ENCODE assay signal across 1 cellular context in the genomic region with DNA sequence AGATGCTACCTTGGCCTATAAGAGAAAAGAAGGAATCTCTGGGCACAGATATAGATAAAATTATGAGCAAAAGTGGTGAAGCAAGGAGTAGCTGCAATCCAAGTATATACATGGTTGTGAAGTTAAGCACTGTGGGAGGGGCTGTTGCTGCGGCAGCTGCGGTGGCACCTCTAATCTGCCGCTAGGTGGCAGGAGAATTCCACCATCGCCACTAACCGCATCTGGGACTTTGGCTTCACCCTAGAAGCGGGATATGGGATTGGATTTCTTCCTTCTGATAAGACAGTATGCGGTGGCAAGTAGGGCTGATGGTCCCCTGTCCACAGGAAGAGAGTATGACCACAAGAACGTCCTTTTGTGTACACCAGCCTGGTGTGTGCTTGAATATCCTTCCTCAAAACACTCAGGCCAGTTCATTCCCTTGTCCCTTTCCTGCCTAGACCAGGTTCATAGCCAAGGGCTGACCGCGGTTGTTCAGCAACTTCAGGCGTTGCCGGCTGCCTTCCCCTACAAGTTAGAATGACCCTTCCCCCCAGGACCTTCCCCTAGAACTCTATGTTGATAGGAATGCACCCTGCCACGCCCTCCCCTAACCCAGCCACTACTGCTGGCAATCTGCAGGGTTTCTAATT.
TF ChIP-seq lines count a peak whose summit lies in the region.

No MANE protein-coding gene starts in this region.

TF ChIP-seq in HepG2, 621 proteins besides CTCF, POLR2A, EP300 and RAD21:
- TF ChIP-seq, protein P1, sequence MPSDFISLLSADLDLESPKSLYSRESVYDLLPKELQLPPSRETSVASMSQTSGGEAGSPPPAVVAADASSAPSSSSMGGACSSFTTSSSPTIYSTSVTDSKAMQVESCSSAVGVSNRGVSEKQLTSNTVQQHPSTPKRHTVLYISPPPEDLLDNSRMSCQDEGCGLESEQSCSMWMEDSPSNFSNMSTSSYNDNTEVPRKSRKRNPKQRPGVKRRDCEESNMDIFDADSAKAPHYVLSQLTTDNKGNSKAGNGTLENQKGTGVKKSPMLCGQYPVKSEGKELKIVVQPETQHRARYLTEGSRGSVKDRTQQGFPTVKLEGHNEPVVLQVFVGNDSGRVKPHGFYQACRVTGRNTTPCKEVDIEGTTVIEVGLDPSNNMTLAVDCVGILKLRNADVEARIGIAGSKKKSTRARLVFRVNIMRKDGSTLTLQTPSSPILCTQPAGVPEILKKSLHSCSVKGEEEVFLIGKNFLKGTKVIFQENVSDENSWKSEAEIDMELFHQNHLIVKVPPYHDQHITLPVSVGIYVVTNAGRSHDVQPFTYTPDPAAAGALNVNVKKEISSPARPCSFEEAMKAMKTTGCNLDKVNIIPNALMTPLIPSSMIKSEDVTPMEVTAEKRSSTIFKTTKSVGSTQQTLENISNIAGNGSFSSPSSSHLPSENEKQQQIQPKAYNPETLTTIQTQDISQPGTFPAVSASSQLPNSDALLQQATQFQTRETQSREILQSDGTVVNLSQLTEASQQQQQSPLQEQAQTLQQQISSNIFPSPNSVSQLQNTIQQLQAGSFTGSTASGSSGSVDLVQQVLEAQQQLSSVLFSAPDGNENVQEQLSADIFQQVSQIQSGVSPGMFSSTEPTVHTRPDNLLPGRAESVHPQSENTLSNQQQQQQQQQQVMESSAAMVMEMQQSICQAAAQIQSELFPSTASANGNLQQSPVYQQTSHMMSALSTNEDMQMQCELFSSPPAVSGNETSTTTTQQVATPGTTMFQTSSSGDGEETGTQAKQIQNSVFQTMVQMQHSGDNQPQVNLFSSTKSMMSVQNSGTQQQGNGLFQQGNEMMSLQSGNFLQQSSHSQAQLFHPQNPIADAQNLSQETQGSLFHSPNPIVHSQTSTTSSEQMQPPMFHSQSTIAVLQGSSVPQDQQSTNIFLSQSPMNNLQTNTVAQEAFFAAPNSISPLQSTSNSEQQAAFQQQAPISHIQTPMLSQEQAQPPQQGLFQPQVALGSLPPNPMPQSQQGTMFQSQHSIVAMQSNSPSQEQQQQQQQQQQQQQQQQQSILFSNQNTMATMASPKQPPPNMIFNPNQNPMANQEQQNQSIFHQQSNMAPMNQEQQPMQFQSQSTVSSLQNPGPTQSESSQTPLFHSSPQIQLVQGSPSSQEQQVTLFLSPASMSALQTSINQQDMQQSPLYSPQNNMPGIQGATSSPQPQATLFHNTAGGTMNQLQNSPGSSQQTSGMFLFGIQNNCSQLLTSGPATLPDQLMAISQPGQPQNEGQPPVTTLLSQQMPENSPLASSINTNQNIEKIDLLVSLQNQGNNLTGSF (CRISPR knock-in tag; IDR thresholded peaks at IDR 0.05), result no peak
- TF ChIP-seq KDM2A (CRISPR knock-in tag; IDR thresholded peaks at IDR 0.05; ENCODE audit: borderline replicate concordance, low read depth) (peak; percentile 53; the same call in 1 of the 2 replicates), ZNF747 (CRISPR knock-in tag; IDR thresholded peaks at IDR 0.05; ENCODE audit: borderline replicate concordance) (no peak), RFXANK (CRISPR knock-in tag; IDR thresholded peaks at IDR 0.05) (no peak), ELF1 (CRISPR knock-in tag; IDR thresholded peaks at IDR 0.05) (no peak), HNRNPK (IDR thresholded peaks at IDR 0.05; ENCODE audit: low read depth, low read length, poor library complexity, severe bottlenecking) (no peak), PHF20 (CRISPR knock-in tag; IDR thresholded peaks at IDR 0.05) (no peak), CEBPB (IDR thresholded peaks at IDR 0.05; ENCODE audit: borderline replicate concordance, low read depth, low read length) (no peak), CHD4 (IDR thresholded peaks at IDR 0.05; ENCODE audit: borderline replicate concordance, low read length) (no peak), EHMT2 (IDR thresholded peaks at IDR 0.05; ENCODE audit: borderline replicate concordance, low read depth, low read length) (no peak), SMC3 (IDR thresholded peaks at IDR 0.05; ENCODE audit: low read length) (peak; percentile 80), STAG1 (CRISPR knock-in tag; IDR thresholded peaks at IDR 0.05) (peak; percentile 99), HNF4A (CRISPR knock-in tag; IDR thresholded peaks at IDR 0.05) (0 out of 2 replicates have a peak, but pooled peaks have one; percentile 21), GTF2F1 (IDR thresholded peaks at IDR 0.05; ENCODE audit: low read length) (no peak), MEF2D (CRISPR knock-in tag; IDR thresholded peaks at IDR 0.05) (no peak), XRCC5 (optimal IDR thresholded peaks at IDR 0.05; ENCODE audit: low read length) (peak; percentile 57), SALL1 (CRISPR knock-in tag; IDR thresholded peaks at IDR 0.05) (0 out of 2 replicates have a peak, but pooled peaks have one; percentile 14)
- TF ChIP-seq, protein P2, sequence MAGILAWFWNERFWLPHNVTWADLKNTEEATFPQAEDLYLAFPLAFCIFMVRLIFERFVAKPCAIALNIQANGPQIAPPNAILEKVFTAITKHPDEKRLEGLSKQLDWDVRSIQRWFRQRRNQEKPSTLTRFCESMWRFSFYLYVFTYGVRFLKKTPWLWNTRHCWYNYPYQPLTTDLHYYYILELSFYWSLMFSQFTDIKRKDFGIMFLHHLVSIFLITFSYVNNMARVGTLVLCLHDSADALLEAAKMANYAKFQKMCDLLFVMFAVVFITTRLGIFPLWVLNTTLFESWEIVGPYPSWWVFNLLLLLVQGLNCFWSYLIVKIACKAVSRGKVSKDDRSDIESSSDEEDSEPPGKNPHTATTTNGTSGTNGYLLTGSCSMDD (CRISPR knock-in tag; IDR thresholded peaks at IDR 0.05), result no peak
- TF ChIP-seq, protein P3, sequence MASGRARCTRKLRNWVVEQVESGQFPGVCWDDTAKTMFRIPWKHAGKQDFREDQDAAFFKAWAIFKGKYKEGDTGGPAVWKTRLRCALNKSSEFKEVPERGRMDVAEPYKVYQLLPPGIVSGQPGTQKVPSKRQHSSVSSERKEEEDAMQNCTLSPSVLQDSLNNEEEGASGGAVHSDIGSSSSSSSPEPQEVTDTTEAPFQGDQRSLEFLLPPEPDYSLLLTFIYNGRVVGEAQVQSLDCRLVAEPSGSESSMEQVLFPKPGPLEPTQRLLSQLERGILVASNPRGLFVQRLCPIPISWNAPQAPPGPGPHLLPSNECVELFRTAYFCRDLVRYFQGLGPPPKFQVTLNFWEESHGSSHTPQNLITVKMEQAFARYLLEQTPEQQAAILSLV (CRISPR knock-in tag; IDR thresholded peaks at IDR 0.05; ENCODE audit: borderline replicate concordance), result no peak
- TF ChIP-seq, protein P4, sequence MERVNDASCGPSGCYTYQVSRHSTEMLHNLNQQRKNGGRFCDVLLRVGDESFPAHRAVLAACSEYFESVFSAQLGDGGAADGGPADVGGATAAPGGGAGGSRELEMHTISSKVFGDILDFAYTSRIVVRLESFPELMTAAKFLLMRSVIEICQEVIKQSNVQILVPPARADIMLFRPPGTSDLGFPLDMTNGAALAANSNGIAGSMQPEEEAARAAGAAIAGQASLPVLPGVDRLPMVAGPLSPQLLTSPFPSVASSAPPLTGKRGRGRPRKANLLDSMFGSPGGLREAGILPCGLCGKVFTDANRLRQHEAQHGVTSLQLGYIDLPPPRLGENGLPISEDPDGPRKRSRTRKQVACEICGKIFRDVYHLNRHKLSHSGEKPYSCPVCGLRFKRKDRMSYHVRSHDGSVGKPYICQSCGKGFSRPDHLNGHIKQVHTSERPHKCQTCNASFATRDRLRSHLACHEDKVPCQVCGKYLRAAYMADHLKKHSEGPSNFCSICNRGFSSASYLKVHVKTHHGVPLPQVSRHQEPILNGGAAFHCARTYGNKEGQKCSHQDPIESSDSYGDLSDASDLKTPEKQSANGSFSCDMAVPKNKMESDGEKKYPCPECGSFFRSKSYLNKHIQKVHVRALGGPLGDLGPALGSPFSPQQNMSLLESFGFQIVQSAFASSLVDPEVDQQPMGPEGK (CRISPR knock-in tag; IDR thresholded peaks at IDR 0.05), result 0 out of 2 replicates have a peak, but pooled peaks have one; percentile 10
- TF ChIP-seq, protein P5, sequence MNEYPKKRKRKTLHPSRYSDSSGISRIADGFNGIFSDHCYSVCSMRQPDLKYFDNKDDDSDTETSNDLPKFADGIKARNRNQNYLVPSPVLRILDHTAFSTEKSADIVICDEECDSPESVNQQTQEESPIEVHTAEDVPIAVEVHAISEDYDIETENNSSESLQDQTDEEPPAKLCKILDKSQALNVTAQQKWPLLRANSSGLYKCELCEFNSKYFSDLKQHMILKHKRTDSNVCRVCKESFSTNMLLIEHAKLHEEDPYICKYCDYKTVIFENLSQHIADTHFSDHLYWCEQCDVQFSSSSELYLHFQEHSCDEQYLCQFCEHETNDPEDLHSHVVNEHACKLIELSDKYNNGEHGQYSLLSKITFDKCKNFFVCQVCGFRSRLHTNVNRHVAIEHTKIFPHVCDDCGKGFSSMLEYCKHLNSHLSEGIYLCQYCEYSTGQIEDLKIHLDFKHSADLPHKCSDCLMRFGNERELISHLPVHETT (CRISPR knock-in tag; conservative IDR thresholded peaks at IDR 0.05), result no peak
- TF ChIP-seq, protein P6, sequence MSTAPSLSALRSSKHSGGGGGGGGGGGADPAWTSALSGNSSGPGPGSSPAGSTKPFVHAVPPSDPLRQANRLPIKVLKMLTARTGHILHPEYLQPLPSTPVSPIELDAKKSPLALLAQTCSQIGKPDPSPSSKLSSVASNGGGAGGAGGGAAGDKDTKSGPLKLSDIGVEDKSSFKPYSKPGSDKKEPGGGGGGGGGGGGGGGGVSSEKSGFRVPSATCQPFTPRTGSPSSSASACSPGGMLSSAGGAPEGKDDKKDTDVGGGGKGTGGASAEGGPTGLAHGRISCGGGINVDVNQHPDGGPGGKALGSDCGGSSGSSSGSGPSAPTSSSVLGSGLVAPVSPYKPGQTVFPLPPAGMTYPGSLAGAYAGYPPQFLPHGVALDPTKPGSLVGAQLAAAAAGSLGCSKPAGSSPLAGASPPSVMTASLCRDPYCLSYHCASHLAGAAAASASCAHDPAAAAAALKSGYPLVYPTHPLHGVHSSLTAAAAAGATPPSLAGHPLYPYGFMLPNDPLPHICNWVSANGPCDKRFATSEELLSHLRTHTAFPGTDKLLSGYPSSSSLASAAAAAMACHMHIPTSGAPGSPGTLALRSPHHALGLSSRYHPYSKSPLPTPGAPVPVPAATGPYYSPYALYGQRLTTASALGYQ (CRISPR knock-in tag; IDR thresholded peaks at IDR 0.05), result no peak
- TF ChIP-seq, protein P7, sequence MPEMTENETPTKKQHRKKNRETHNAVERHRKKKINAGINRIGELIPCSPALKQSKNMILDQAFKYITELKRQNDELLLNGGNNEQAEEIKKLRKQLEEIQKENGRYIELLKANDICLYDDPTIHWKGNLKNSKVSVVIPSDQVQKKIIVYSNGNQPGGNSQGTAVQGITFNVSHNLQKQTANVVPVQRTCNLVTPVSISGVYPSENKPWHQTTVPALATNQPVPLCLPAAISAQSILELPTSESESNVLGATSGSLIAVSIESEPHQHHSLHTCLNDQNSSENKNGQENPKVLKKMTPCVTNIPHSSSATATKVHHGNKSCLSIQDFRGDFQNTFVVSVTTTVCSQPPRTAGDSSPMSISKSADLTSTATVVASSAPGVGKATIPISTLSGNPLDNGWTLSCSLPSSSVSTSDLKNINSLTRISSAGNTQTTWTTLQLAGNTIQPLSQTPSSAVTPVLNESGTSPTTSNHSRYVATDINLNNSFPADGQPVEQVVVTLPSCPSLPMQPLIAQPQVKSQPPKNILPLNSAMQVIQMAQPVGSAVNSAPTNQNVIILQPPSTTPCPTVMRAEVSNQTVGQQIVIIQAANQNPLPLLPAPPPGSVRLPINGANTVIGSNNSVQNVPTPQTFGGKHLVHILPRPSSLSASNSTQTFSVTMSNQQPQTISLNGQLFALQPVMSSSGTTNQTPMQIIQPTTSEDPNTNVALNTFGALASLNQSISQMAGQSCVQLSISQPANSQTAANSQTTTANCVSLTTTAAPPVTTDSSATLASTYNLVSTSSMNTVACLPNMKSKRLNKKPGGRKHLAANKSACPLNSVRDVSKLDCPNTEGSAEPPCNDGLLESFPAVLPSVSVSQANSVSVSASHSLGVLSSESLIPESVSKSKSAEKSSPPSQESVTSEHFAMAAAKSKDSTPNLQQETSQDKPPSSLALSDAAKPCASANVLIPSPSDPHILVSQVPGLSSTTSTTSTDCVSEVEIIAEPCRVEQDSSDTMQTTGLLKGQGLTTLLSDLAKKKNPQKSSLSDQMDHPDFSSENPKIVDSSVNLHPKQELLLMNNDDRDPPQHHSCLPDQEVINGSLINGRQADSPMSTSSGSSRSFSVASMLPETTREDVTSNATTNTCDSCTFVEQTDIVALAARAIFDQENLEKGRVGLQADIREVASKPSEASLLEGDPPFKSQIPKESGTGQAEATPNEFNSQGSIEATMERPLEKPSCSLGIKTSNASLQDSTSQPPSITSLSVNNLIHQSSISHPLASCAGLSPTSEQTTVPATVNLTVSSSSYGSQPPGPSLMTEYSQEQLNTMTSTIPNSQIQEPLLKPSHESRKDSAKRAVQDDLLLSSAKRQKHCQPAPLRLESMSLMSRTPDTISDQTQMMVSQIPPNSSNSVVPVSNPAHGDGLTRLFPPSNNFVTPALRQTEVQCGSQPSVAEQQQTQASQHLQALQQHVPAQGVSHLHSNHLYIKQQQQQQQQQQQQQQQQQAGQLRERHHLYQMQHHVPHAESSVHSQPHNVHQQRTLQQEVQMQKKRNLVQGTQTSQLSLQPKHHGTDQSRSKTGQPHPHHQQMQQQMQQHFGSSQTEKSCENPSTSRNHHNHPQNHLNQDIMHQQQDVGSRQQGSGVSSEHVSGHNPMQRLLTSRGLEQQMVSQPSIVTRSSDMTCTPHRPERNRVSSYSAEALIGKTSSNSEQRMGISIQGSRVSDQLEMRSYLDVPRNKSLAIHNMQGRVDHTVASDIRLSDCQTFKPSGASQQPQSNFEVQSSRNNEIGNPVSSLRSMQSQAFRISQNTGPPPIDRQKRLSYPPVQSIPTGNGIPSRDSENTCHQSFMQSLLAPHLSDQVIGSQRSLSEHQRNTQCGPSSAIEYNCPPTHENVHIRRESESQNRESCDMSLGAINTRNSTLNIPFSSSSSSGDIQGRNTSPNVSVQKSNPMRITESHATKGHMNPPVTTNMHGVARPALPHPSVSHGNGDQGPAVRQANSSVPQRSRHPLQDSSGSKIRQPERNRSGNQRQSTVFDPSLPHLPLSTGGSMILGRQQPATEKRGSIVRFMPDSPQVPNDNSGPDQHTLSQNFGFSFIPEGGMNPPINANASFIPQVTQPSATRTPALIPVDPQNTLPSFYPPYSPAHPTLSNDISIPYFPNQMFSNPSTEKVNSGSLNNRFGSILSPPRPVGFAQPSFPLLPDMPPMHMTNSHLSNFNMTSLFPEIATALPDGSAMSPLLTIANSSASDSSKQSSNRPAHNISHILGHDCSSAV (CRISPR knock-in tag; IDR thresholded peaks at IDR 0.05; ENCODE audit: borderline replicate concordance), result no peak
- TF ChIP-seq, protein P8, sequence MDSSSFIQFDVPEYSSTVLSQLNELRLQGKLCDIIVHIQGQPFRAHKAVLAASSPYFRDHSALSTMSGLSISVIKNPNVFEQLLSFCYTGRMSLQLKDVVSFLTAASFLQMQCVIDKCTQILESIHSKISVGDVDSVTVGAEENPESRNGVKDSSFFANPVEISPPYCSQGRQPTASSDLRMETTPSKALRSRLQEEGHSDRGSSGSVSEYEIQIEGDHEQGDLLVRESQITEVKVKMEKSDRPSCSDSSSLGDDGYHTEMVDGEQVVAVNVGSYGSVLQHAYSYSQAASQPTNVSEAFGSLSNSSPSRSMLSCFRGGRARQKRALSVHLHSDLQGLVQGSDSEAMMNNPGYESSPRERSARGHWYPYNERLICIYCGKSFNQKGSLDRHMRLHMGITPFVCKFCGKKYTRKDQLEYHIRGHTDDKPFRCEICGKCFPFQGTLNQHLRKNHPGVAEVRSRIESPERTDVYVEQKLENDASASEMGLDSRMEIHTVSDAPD (CRISPR knock-in tag; IDR thresholded peaks at IDR 0.05), result no peak
- TF ChIP-seq, protein P9, sequence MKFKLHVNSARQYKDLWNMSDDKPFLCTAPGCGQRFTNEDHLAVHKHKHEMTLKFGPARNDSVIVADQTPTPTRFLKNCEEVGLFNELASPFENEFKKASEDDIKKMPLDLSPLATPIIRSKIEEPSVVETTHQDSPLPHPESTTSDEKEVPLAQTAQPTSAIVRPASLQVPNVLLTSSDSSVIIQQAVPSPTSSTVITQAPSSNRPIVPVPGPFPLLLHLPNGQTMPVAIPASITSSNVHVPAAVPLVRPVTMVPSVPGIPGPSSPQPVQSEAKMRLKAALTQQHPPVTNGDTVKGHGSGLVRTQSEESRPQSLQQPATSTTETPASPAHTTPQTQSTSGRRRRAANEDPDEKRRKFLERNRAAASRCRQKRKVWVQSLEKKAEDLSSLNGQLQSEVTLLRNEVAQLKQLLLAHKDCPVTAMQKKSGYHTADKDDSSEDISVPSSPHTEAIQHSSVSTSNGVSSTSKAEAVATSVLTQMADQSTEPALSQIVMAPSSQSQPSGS (CRISPR knock-in tag; IDR thresholded peaks at IDR 0.05), result no peak
TF ChIP-seq in HepG2: peak in this region for 7.
